Comparison of ENCODE assay signal across 10 cellular contexts in genomic region chr18:54210463-54210862, GRCh38. TPM values are rescaled to one million over a fixed set of nuclear protein-coding genes. Genes with fewer than 3 reads are reported as not detected.
DNase-seq lines count a peak whose midpoint lies in the region; ATAC-seq and TF ChIP-seq lines count a peak whose summit lies in the region.
"Had no signal": no experiment of that assay in that cellular context is flagged by ENCODE, and none has a peak within 500 bp of the region (broad histone marks: within the 10 kb centered on the region; RNA-seq: fewer than 3 reads in every experiment).

No MANE protein-coding gene starts in this region.

- peak overlapping the region; percentile 11 for H3K27ac ChIP-seq in foreskin keratinocyte
- no peak overlapping the region for H3K27ac ChIP-seq in adrenal gland
- H3K27ac ChIP-seq: esophagus squamous epithelium had no signal

- intact Hi-C loops in adrenal gland (cut with DNase I): no loop called here

- DNase-seq in foreskin keratinocyte: no peak
- DNase-seq in ecto neural progenitor cell (ENCODE audit: low spot score): no peak
- no peak for DNase-seq in DMS79 (lab: John Stamatoyannopoulos, UW)
- no peak for DNase-seq in HuH-7.5 (ENCODE audit: low spot score)
- DNase-seq in adrenal gland: no peak
- DNase-seq: esophagus squamous epithelium, Right ventricle myocardium superior had no signal

- no peak overlapping the region for H3K4me3 ChIP-seq in adrenal gland
- H3K4me3 ChIP-seq: esophagus squamous epithelium had no signal

- no peaks in the 10 kb centered on the region for H3K9me3 ChIP-seq in adrenal gland (replicated peaks in 1 of 3)
- H3K9me3 ChIP-seq: esophagus squamous epithelium had no signal

- TF ChIP-seq POLR2A in adrenal gland (IDR thresholded peaks at IDR 0.05): no peak

- 89 to 100% (median 93%) methylated on average over 1 of the region's 1 CpG for WGBS in adrenal gland, 4 donors

- no peaks in the 10 kb centered on the region for H3K36me3 ChIP-seq in adrenal gland (replicated peaks in 1 of 2)
- H3K36me3 ChIP-seq: esophagus squamous epithelium had no signal

- H3K4me1 ChIP-seq in foreskin keratinocyte: peaks cover 30% of the 10 kb centered on the region
- peaks cover 11 to 39% of the 10 kb centered on the region in 2 donors for H3K4me1 ChIP-seq in adrenal gland (replicated peaks in 1 of 2)

- TF ChIP-seq CTCF in foreskin keratinocyte (conservative IDR thresholded peaks at IDR 0.05) (no peak), adrenal gland (IDR thresholded peaks at IDR 0.05) (no peak)

- H3K27me3 ChIP-seq in foreskin keratinocyte (no peaks in the 10 kb centered on the region), adrenal gland (no peaks in the 10 kb centered on the region)
- H3K27me3 ChIP-seq: esophagus squamous epithelium had no signal

- ATAC-seq in GM18517 (IDR thresholded peaks at IDR 0.05; ENCODE audit: unreplicated experiment): peak; percentile 55
- peak; percentile 27 for ATAC-seq in GM21390 (IDR thresholded peaks at IDR 0.05; ENCODE audit: unreplicated experiment)
- ATAC-seq in HG03439 (IDR thresholded peaks at IDR 0.05; ENCODE audit: unreplicated experiment): peak; percentile 33
- ATAC-seq in foreskin keratinocyte: no peak

RNA-seq across cellular contexts. Expression of gene MBD2, which starts 14.0 kb away (rescaled TPM):
- total RNA-seq in foreskin keratinocyte (113 and 123 TPM in 2 replicates), adrenal gland (10 to 100 TPM; 13.5 to 70.8 (median 39.7) TPM)
- polyA plus RNA-seq in foreskin keratinocyte (119 and 163 TPM in 2 replicates), adrenal gland (10 to 100 TPM; 27.6 to 51.3 (median 32.4) TPM)

RNA-seq across cellular contexts. Expression of gene POLI, which starts 58.9 kb away (rescaled TPM):
- 12.4 and 13.4 TPM in 2 replicates for total RNA-seq in foreskin keratinocyte
- 4.8 and 6.3 TPM in 2 replicates for polyA plus RNA-seq in foreskin keratinocyte
- total RNA-seq in adrenal gland: 10 to 100 TPM; 14.0 to 70.8 (median 36.5) TPM
- polyA plus RNA-seq in adrenal gland: 10 to 100 TPM; 18.9 to 52.2 (median 32.8) TPM
